Comparison of ENCODE assay signal across 20 cellular contexts in the genomic region with DNA sequence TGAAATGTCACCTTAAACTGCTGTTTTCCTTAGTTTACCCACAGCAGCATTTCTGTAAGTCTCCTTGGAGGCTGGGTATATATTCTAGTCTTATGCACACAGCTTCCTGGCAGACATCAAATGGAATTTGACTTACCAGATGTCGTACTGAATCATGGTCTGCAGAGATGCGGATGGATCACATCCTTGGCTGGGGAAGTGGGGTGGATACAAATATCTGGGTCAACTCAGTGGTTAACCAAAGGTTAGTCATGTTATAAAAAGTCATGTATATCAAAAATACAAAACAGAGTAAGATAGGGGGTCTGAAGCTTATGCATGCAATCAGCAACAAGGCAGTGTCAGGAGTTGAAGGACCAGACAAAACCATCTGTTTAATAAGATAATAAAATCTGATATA.
DNase-seq lines count a peak whose midpoint lies in the region; ATAC-seq, FAIRE-seq and TF ChIP-seq lines count a peak whose summit lies in the region.
"Had no signal": no experiment of that assay in that cellular context is flagged by ENCODE, and none has a peak within 500 bp of the region (broad histone marks: within the 10 kb centered on the region; RNA-seq: fewer than 3 reads in every experiment).

No MANE protein-coding gene starts in this region.

- H3K36me3 ChIP-seq in BJ (ENCODE audit: control insufficient read depth, insufficient read depth, low read length), result 0 out of 2 replicates have a peak, but pooled peaks cover 2% of the 10 kb centered on the region
- no peaks in the 10 kb centered on the region for H3K36me3 ChIP-seq in keratinocyte (ENCODE audit: control insufficient read depth in 2 of 2, extremely low read depth in 1 of 2, insufficient read depth in 2 of 2, low read length in 2 of 2)
- H3K36me3 ChIP-seq: sigmoid colon, transverse colon had no signal

- H4K20me1 ChIP-seq in keratinocyte (ENCODE audit: control insufficient read depth, extremely low read depth, insufficient read depth, low read length), result no peaks in the 10 kb centered on the region

- no peak for TF ChIP-seq CTCF in BJ (IDR thresholded peaks at IDR 0.05; ENCODE audit: insufficient read depth, low read depth, low read length)
- TF ChIP-seq CTCF in astrocyte of the spinal cord (IDR thresholded peaks at IDR 0.05; ENCODE audit: low read depth, low read length), result no peak
- no peak for TF ChIP-seq CTCF in keratinocyte (optimal IDR thresholded peaks at IDR 0.05 in 1 of 3, IDR thresholded peaks at IDR 0.05 in 1 of 3, conservative IDR thresholded peaks at IDR 0.05 in 1 of 3; ENCODE audit: extremely low read depth in 1 of 3, insufficient read depth in 2 of 3, low read length in 3 of 3)

- H3K4me3 Mint-ChIP-seq in T-cell, result no peak overlapping the region
- H3K4me3 Mint-ChIP-seq: effector memory CD8-positive, alpha-beta T cell; GM23338; stimulated activated memory B cell treated with anti-CD40 and anti-IgM and Interleukin-4, amounts not matched to agents 10 μg/mL and 1 μg/mL and 100 μg/mL, for 72 hours had no signal

- H3K4me3 ChIP-seq in BJ (ENCODE audit: low read depth, low read length) (no peak overlapping the region), astrocyte of the spinal cord (ENCODE audit: low read depth, low read length) (no peak overlapping the region), keratinocyte (ENCODE audit: control insufficient read depth in 2 of 3, extremely low read depth in 1 of 3, insufficient read depth in 2 of 3, low read depth in 1 of 3, low read length in 3 of 3) (no peak overlapping the region)
- H3K4me3 ChIP-seq: GM23338, sigmoid colon, transverse colon had no signal

- no peak overlapping the region for H3K27ac Mint-ChIP-seq in T-cell
- H3K27ac Mint-ChIP-seq: effector memory CD8-positive, alpha-beta T cell; GM23338; stimulated activated memory B cell treated with anti-CD40 and anti-IgM and Interleukin-4, amounts not matched to agents 10 μg/mL and 1 μg/mL and 100 μg/mL, for 72 hours had no signal

- peak; percentile 23 for DNase-seq in BJ (ENCODE audit: low read depth)
- DNase-seq in LHCN-M2 (ENCODE audit: low read depth), result peak; percentile 94
- DNase-seq in astrocyte of the spinal cord (ENCODE audit: low read depth, low spot score), result peak; percentile 71
- peak; percentile 9 for DNase-seq in keratinocyte (ENCODE audit: low read depth, low spot score)
- no peak for DNase-seq in T-cell
- no peak for DNase-seq in stimulated activated CD4-positive, alpha-beta T cell treated with anti-CD3 and anti-CD28 coated beads, Interleukin-2, amount 100 ng/mL, for 48 hours
- no peak for DNase-seq in KBM-7
- no peak for DNase-seq in RPMI8226
- DNase-seq: activated gamma-delta T cell treated with Interleukin-2 at 50 U/mL for 16 hours; caudate nucleus; DMS 273 treated with DMSO at 0.1 percent for 48 hours; effector memory CD8-positive, alpha-beta T cell; head of caudate nucleus; kidney; midbrain; NCI-H1105 treated with DMSO at 0.1 percent for 48 hours; sigmoid colon; transverse colon had no signal

- peaks cover 0 to 6% (median 1%) of the 10 kb centered on the region in 3 donors for H3K4me1 Mint-ChIP-seq in T-cell
- H3K4me1 Mint-ChIP-seq: GM23338; stimulated activated memory B cell treated with anti-CD40 and anti-IgM and Interleukin-4, amounts not matched to agents 10 μg/mL and 1 μg/mL and 100 μg/mL, for 72 hours had no signal

- no peak for ATAC-seq in T-cell (replicated peaks in 1 of 4)
- ATAC-seq: effector memory CD8-positive, alpha-beta T cell; GM23338; stimulated activated memory B cell treated with anti-CD40 and anti-IgM and Interleukin-4, amounts not matched to agents 10 μg/mL and 1 μg/mL and 100 μg/mL, for 72 hours had no signal

- CTCF ChIA-PET in BJ (lab: Yijun Ruan, JAX), result interaction anchor here (1.6 kb wide), 1 partner anchor 11 kb away, joined by 5 read pairs; no protein-coding TSS in a partner anchor
- CTCF ChIA-PET in T-cell (lab: Charles Lee), result no interaction called here

- H3K9me1 ChIP-seq in keratinocyte (ENCODE audit: control insufficient read depth, extremely low read depth, insufficient read depth, low read length), result no peaks in the 10 kb centered on the region

- no peaks in the 10 kb centered on the region for H3K79me2 ChIP-seq in keratinocyte (ENCODE audit: control insufficient read depth, insufficient read depth, low read length)

- dilution Hi-C loops in keratinocyte (cut with MboI; ENCODE audit: extremely low pct_ligation_motif_present, low sequenced_read_pairs), result no loop called here

- no peak overlapping the region for H2AFZ ChIP-seq in keratinocyte (ENCODE audit: control insufficient read depth, low read length)
- H2AFZ ChIP-seq: GM23338 had no signal

- no peaks in the 10 kb centered on the region for H3K36me3 Mint-ChIP-seq in T-cell

- H3K4me2 ChIP-seq in keratinocyte (ENCODE audit: control insufficient read depth, extremely low read depth, insufficient read depth, low read depth, low read length), result no peak overlapping the region
- H3K4me2 ChIP-seq: GM23338 had no signal

- no peaks in the 10 kb centered on the region for H3K9me3 ChIP-seq in keratinocyte (ENCODE audit: control insufficient read depth, low read depth, low read length)

- peaks cover 31% of the 10 kb centered on the region for H3K4me1 ChIP-seq in keratinocyte (ENCODE audit: control insufficient read depth, extremely low read depth, insufficient read depth, low read length)
- H3K4me1 ChIP-seq: sigmoid colon had no signal

- peaks cover 18 to 30% of the 10 kb centered on the region in 2 donors for H3K27me3 Mint-ChIP-seq in T-cell

- H3K27ac ChIP-seq in keratinocyte (ENCODE audit: control insufficient read depth, insufficient read depth, low read length), result no peak overlapping the region
- H3K27ac ChIP-seq: sigmoid colon, transverse colon had no signal

- POLR2A ChIA-PET in BJ (lab: Charles Lee), result no interaction called here
- POLR2A ChIA-PET in T-cell (lab: Charles Lee), result no interaction called here

- peak; percentile 75 for FAIRE-seq in keratinocyte (lab: Jason Lieb, UNC)
- FAIRE-seq: kidney had no signal

- H3K27me3 ChIP-seq in BJ (ENCODE audit: control insufficient read depth, insufficient read depth, low read length) (no peaks in the 10 kb centered on the region), keratinocyte (ENCODE audit: control insufficient read depth, extremely low read depth, insufficient read depth, low read length) (no peaks in the 10 kb centered on the region)
- H3K27me3 ChIP-seq: sigmoid colon, transverse colon had no signal

- in situ Hi-C loops in astrocyte of the spinal cord (cut with HindIII; ENCODE audit: low sequenced_read_pairs) (no loop called here), KBM-7 (cut with MboI; ENCODE audit: low pct_unique_long_range_greater_than_20kb, low sequenced_read_pairs) (no loop called here)

- peaks cover 10 to 14% (median 11%) of the 10 kb centered on the region in 3 donors for H3K9me3 Mint-ChIP-seq in T-cell

- no peak overlapping the region for H3K9ac ChIP-seq in keratinocyte (ENCODE audit: control insufficient read depth, extremely low read depth, insufficient read depth, low read length)

Comparison
In these comparisons a context has a peak if more than half of its experiments do, and no peak if none do; other contexts are left out.
1. DNase-seq: peak in BJ (single experiment), LHCN-M2 (single experiment), astrocyte of the spinal cord (single experiment) and keratinocyte (single experiment); none in T-cell (0 of 34), stimulated activated CD4-positive, alpha-beta T cell treated with anti-CD3 and anti-CD28 coated beads, Interleukin-2, amount 100 ng/mL, for 48 hours (0 of 2), KBM-7 (single experiment) and RPMI8226 (single experiment).